5 cellular contexts compared by ENCODE assay signal in the genomic region with DNA sequence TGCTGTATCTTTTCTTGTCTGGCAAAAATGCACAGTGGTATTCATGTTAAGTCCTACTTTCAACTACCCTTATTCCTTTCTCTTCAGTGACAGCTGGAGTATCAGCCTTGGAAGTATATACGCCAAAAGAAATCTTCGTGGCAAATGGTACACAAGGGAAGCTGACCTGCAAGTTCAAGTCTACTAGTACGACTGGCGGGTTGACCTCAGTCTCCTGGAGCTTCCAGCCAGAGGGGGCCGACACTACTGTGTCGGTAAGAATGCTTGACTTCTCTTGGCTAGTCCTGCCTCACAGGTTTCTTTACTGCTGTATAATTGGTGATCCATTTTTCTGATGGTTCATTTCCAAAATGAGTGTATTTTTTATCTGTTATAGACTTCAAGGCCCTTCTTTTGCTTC.
"Had no signal": no experiment of that assay in that cellular context is flagged by ENCODE, and none has a peak within 500 bp of the region (broad histone marks: within the 10 kb centered on the region; RNA-seq: fewer than 3 reads in every experiment).

No MANE protein-coding gene starts in this region.

- H3K27ac ChIP-seq: HL-60, KMS-11 had no signal

- FAIRE-seq: HTR-8/SVneo had no signal

- DNase-seq: KBM-7, KG1 had no signal

- H3K9ac ChIP-seq: KMS-11 had no signal

- H3K4me2 ChIP-seq: KMS-11 had no signal
